In genomic region chr5:61744690-61745619, GRCh38 we compare ENCODE assay signal across 16 cellular contexts.
A peak's percentile ranks its signal among the peaks of the same experiment; 100 is the strongest.
DNase-seq lines count a peak whose midpoint lies in the region; ATAC-seq and TF ChIP-seq lines count a peak whose summit lies in the region.
"Had no signal": no experiment of that assay in that cellular context is flagged by ENCODE, and none has a peak within 500 bp of the region (broad histone marks: within the 10 kb centered on the region; RNA-seq: fewer than 3 reads in every experiment).

No MANE protein-coding gene starts in this region.

- H4K5ac ChIP-seq in mesendoderm (ENCODE audit: low read length): no peak overlapping the region

- ATAC-seq in WTC11: peak; percentile 86
- no peak for ATAC-seq in GM18861 (IDR thresholded peaks at IDR 0.05; ENCODE audit: unreplicated experiment)
- no peak for ATAC-seq in HG03469 (IDR thresholded peaks at IDR 0.05; ENCODE audit: unreplicated experiment)
- ATAC-seq: gastroesophageal sphincter had no signal

- no peak overlapping the region for H3K4me3 Mint-ChIP-seq in WTC11
- H3K4me3 Mint-ChIP-seq: activated naive CD4-positive, alpha-beta T cell treated with anti-CD3 and anti-CD28 coated beads, Interleukin-2, amount 50 U/mL, for 24 hours had no signal

- H2BK5ac ChIP-seq in mesendoderm (ENCODE audit: low read length): no peak overlapping the region

- no CpG with 5 or more reads among the region's 21 CpGs for WGBS in mesendoderm (ENCODE audit: extremely low coverage, insufficient coverage, low lambda C conversion rate)

- H3K56ac ChIP-seq in mesendoderm (ENCODE audit: low read length): no peak overlapping the region

- CTCF ChIA-PET in WTC11 (lab: Charles Lee): interaction anchor here (0.6 to 3.2 kb wide), 3 partner anchors 24 to 391 kb away, joined by 3 to 15 read pairs (median 3); no protein-coding TSS in a partner anchor

- H3K27me3 Mint-ChIP-seq in WTC11 (ENCODE audit: low read depth): no peaks in the 10 kb centered on the region

- H3K36me3 ChIP-seq in mesendoderm (ENCODE audit: control insufficient read depth, insufficient read depth, low read length): no peaks in the 10 kb centered on the region
- H3K36me3 ChIP-seq: gastroesophageal sphincter had no signal

- DNase-seq in DMS53 (lab: John Stamatoyannopoulos, UW) (peak; percentile 62), WTC11 (ENCODE audit: low spot score) (no peak), mesendoderm (peak; percentile 51), NCI-H524 treated with DMSO at 0.1 percent for 48 hours (lab: John Stamatoyannopoulos, UW) (no peak), NCI-H82 treated with DMSO at 0.1 percent for 48 hours (lab: John Stamatoyannopoulos, UW; ENCODE audit: unreplicated experiment) (no peak)
- peak; percentile 1 for DNase-seq in Jurkat, Clone E6-1 (ENCODE audit: low read depth, low spot score)
- DNase-seq: activated CD8-positive, alpha-beta memory T cell treated with anti-CD3 and anti-CD28 coated beads, Interleukin-2, amount 50 U/mL, for 4 hours; islet precursor cell; KBM-7; NCI-H2081 treated with DMSO at 0.1 percent for 48 hours; stimulated activated CD4-positive, alpha-beta T cell treated with anti-CD3 and anti-CD28 coated beads, Interleukin-1b, Interleukin-23, amount 100 ng/mL, for 48 hours; stimulated activated CD8-positive, alpha-beta memory T cell treated with anti-CD3 and anti-CD28 coated beads, Interleukin-4, amount 100 ng/mL, for 48 hours had no signal

- H3K27ac ChIP-seq in mesendoderm (ENCODE audit: low read depth, low read length): no peak overlapping the region
- H3K27ac ChIP-seq: gastroesophageal sphincter had no signal

- H3K9me3 Mint-ChIP-seq in WTC11: peaks cover 3% of the 10 kb centered on the region

- no peaks in the 10 kb centered on the region for H3K36me3 Mint-ChIP-seq in WTC11
- H3K36me3 Mint-ChIP-seq: activated naive CD4-positive, alpha-beta T cell treated with anti-CD3 and anti-CD28 coated beads, Interleukin-2, amount 50 U/mL, for 24 hours had no signal

- no peak overlapping the region for H3K4me2 ChIP-seq in mesendoderm (ENCODE audit: low read length)

- no peak overlapping the region for H2AK5ac ChIP-seq in mesendoderm (ENCODE audit: low read length)

- H3K9ac ChIP-seq in mesendoderm (ENCODE audit: low read length): no peak overlapping the region

- no peak overlapping the region for H2BK120ac ChIP-seq in mesendoderm (ENCODE audit: low read depth, low read length)

- no peak overlapping the region for H2BK15ac ChIP-seq in mesendoderm (replicated peaks; ENCODE audit: low read depth)

- no peak overlapping the region for H3K27ac Mint-ChIP-seq in WTC11
- H3K27ac Mint-ChIP-seq: activated naive CD4-positive, alpha-beta T cell treated with anti-CD3 and anti-CD28 coated beads, Interleukin-2, amount 50 U/mL, for 24 hours had no signal

- H3K23ac ChIP-seq in mesendoderm (ENCODE audit: low read length): no peak overlapping the region

- H3K79me2 ChIP-seq in mesendoderm (ENCODE audit: control insufficient read depth, insufficient read depth, low read length): no peaks in the 10 kb centered on the region

- no peak overlapping the region for H4K8ac ChIP-seq in mesendoderm (ENCODE audit: low read depth, low read length)

- no peaks in the 10 kb centered on the region for H3K4me1 ChIP-seq in mesendoderm (ENCODE audit: control insufficient read depth, low read depth, low read length)
- H3K4me1 ChIP-seq: gastroesophageal sphincter had no signal

- no peak overlapping the region for H3K4me3 ChIP-seq in Jurkat, Clone E6-1 (ENCODE audit: low read length)
- H3K4me3 ChIP-seq in mesendoderm (ENCODE audit: low read length): no peak overlapping the region
- H3K4me3 ChIP-seq: gastroesophageal sphincter had no signal

- H3K27me3 ChIP-seq in mesendoderm (ENCODE audit: insufficient read depth, low read length, poor library complexity): no peaks in the 10 kb centered on the region
- H3K27me3 ChIP-seq: gastroesophageal sphincter had no signal

- H3K4ac ChIP-seq in mesendoderm (ENCODE audit: low read depth, low read length): no peak overlapping the region

- H3K79me1 ChIP-seq in mesendoderm (ENCODE audit: low read length): no peaks in the 10 kb centered on the region

- POLR2A ChIA-PET in WTC11 (lab: Charles Lee): no interaction called here

- peaks cover 20% of the 10 kb centered on the region for H3K4me1 Mint-ChIP-seq in WTC11
- H3K4me1 Mint-ChIP-seq: activated naive CD4-positive, alpha-beta T cell treated with anti-CD3 and anti-CD28 coated beads, Interleukin-2, amount 50 U/mL, for 24 hours had no signal

- H3K18ac ChIP-seq in mesendoderm (ENCODE audit: low read length): no peak overlapping the region

- no peak for TF ChIP-seq CTCF in WTC11 (IDR thresholded peaks at IDR 0.05)

TF ChIP-seq in WTC11, 78 proteins besides CTCF, POLR2A, EP300 and RAD21:
- TF ChIP-seq TP53 (CRISPR knock-in tag; IDR thresholded peaks at IDR 0.05): no peak
- TF ChIP-seq ETV6 (CRISPR knock-in tag; IDR thresholded peaks at IDR 0.05): no peak
- TF ChIP-seq HMGXB4 (CRISPR knock-in tag; IDR thresholded peaks at IDR 0.05): no peak

Comparison
In these comparisons a context has a peak if more than half of its experiments do, and no peak if none do; other contexts are left out.
1. DNase-seq: peak in DMS53 (single experiment), Jurkat, Clone E6-1 (single experiment) and mesendoderm (single experiment); none in WTC11 (single experiment), NCI-H524 treated with DMSO at 0.1 percent for 48 hours (single experiment) and NCI-H82 treated with DMSO at 0.1 percent for 48 hours (single experiment).